In genomic region chr22:21943571-21944448, GRCh38 we compare ENCODE assay signal across 14 cellular contexts. TPM values are rescaled to one million over a fixed set of nuclear protein-coding genes. Genes with fewer than 3 reads are reported as not detected.
DNase-seq lines count a peak whose midpoint lies in the region; ATAC-seq and TF ChIP-seq lines count a peak whose summit lies in the region.
"Had no signal": no experiment of that assay in that cellular context is flagged by ENCODE, and none has a peak within 500 bp of the region (broad histone marks: within the 10 kb centered on the region; RNA-seq: fewer than 3 reads in every experiment).

No MANE protein-coding gene starts in this region.

- peaks cover 99% of the 10 kb centered on the region for H3K4me1 ChIP-seq in lower lobe of right lung
- H3K4me1 ChIP-seq in thoracic aorta (ENCODE audit: control insufficient read depth in 1 of 2, low read depth in 2 of 2) = peaks cover 30 to 51% of the 10 kb centered on the region in 2 donors

- CTCF ChIA-PET in activated CD8-positive, alpha-beta T cell treated with anti-CD3 and anti-CD28 coated beads, Interleukin-2, amount 10 ng/mL, durations not matched to agents 7 days and 5 days (lab: Charles Lee) = interaction anchor here (1.2 to 2.2 kb wide), 2 partner anchors 9 to 29 kb away, joined by 6 to 7 read pairs; partner anchors contain the start of gene PPM1F
- CTCF ChIA-PET in activated CD8-positive, alpha-beta T cell treated with anti-CD3 and anti-CD28 coated beads for 36 hours (lab: Charles Lee) = interaction anchor here (1.1 to 1.7 kb wide), 4 partner anchors 9 to 29 kb away, joined by 3 to 8 read pairs (median 6); partner anchors contain the start of gene PPM1F

- H3K4me3 ChIP-seq in lower lobe of right lung = no peak overlapping the region
- no peak overlapping the region for H3K4me3 ChIP-seq in thoracic aorta

- peak overlapping the region; percentile 33 for H3K27ac Mint-ChIP-seq in activated CD8-positive, alpha-beta T cell treated with anti-CD3 and anti-CD28 coated beads, Interleukin-2, amount 10 ng/mL, durations not matched to agents 7 days and 5 days
- H3K27ac Mint-ChIP-seq in activated CD8-positive, alpha-beta T cell treated with anti-CD3 and anti-CD28 coated beads for 36 hours = no peak overlapping the region
- H3K27ac Mint-ChIP-seq: type B pancreatic cell had no signal

- no peaks in the 10 kb centered on the region for H3K36me3 Mint-ChIP-seq in activated CD8-positive, alpha-beta T cell treated with anti-CD3 and anti-CD28 coated beads, Interleukin-2, amount 10 ng/mL, durations not matched to agents 7 days and 5 days (ENCODE audit: low read depth)
- peaks cover 7% of the 10 kb centered on the region for H3K36me3 Mint-ChIP-seq in activated CD8-positive, alpha-beta T cell treated with anti-CD3 and anti-CD28 coated beads for 36 hours (ENCODE audit: low read depth)

- H3K9me3 ChIP-seq in lower lobe of right lung = no peaks in the 10 kb centered on the region
- H3K9me3 ChIP-seq in thoracic aorta = no peaks in the 10 kb centered on the region

- no peaks in the 10 kb centered on the region for H3K9me3 Mint-ChIP-seq in activated CD8-positive, alpha-beta T cell treated with anti-CD3 and anti-CD28 coated beads, Interleukin-2, amount 10 ng/mL, durations not matched to agents 7 days and 5 days (ENCODE audit: insufficient read depth)
- H3K9me3 Mint-ChIP-seq in activated CD8-positive, alpha-beta T cell treated with anti-CD3 and anti-CD28 coated beads for 36 hours = no peaks in the 10 kb centered on the region
- H3K9me3 Mint-ChIP-seq: activated CD4-positive, alpha-beta memory T cell treated with anti-CD3 and anti-CD28 coated beads for 36 hours; naive B cell; type B pancreatic cell had no signal

- no peak for DNase-seq in activated CD8-positive, alpha-beta T cell treated with anti-CD3 and anti-CD28 coated beads, Interleukin-2, amount 10 ng/mL, durations not matched to agents 7 days and 5 days
- DNase-seq in activated CD8-positive, alpha-beta T cell treated with anti-CD3 and anti-CD28 coated beads for 36 hours = no peak
- DNase-seq in lower lobe of right lung (no peak), thoracic aorta (ENCODE audit: low spot score) (no peak), T-helper 2 cell (no peak)
- DNase-seq: activated CD4-positive, alpha-beta memory T cell treated with anti-CD3 and anti-CD28 coated beads for 36 hours; naive B cell; NCI-H226; T-helper 9 cell had no signal

- POLR2A ChIA-PET in activated CD8-positive, alpha-beta T cell treated with anti-CD3 and anti-CD28 coated beads, Interleukin-2, amount 10 ng/mL, durations not matched to agents 7 days and 5 days (lab: Charles Lee) = no interaction called here
- POLR2A ChIA-PET in activated CD8-positive, alpha-beta T cell treated with anti-CD3 and anti-CD28 coated beads for 36 hours (lab: Charles Lee) = interaction anchor here (0.9 to 1.0 kb wide), 2 partner anchors 10 to 81 kb away, joined by 3 read pairs; no protein-coding TSS in a partner anchor

- no peak overlapping the region for H3K4me3 Mint-ChIP-seq in activated CD8-positive, alpha-beta T cell treated with anti-CD3 and anti-CD28 coated beads, Interleukin-2, amount 10 ng/mL, durations not matched to agents 7 days and 5 days
- H3K4me3 Mint-ChIP-seq in activated CD8-positive, alpha-beta T cell treated with anti-CD3 and anti-CD28 coated beads for 36 hours = no peak overlapping the region
- H3K4me3 Mint-ChIP-seq: activated CD4-positive, alpha-beta memory T cell treated with anti-CD3 and anti-CD28 coated beads for 36 hours; type B pancreatic cell had no signal

- H3K27me3 Mint-ChIP-seq in activated CD8-positive, alpha-beta T cell treated with anti-CD3 and anti-CD28 coated beads, Interleukin-2, amount 10 ng/mL, durations not matched to agents 7 days and 5 days (ENCODE audit: low read depth) = no peaks in the 10 kb centered on the region
- no peaks in the 10 kb centered on the region for H3K27me3 Mint-ChIP-seq in activated CD8-positive, alpha-beta T cell treated with anti-CD3 and anti-CD28 coated beads for 36 hours
- H3K27me3 Mint-ChIP-seq: activated CD4-positive, alpha-beta memory T cell treated with anti-CD3 and anti-CD28 coated beads for 36 hours; naive B cell; type B pancreatic cell had no signal

- TF ChIP-seq CTCF in activated CD8-positive, alpha-beta T cell treated with anti-CD3 and anti-CD28 coated beads for 36 hours (IDR thresholded peaks at IDR 0.05) = no peak
- TF ChIP-seq CTCF in lower lobe of right lung (IDR thresholded peaks at IDR 0.05) = no peak
- TF ChIP-seq CTCF in thoracic aorta (IDR thresholded peaks at IDR 0.05) = no peak

- H3K36me3 ChIP-seq in lower lobe of right lung (peaks cover 33% of the 10 kb centered on the region), thoracic aorta (peaks cover 11% of the 10 kb centered on the region)

- intact Hi-C loops in activated CD8-positive, alpha-beta T cell treated with anti-CD3 and anti-CD28 coated beads for 36 hours (cut with micrococcal nuclease) = loop anchor here (10.0 kb wide), 1 partner anchor 209 kb away; the partner anchor contains the start of gene YPEL1
- intact Hi-C loops in lower lobe of right lung (cut with DNase I) = no loop called here

- ATAC-seq in activated CD8-positive, alpha-beta T cell treated with anti-CD3 and anti-CD28 coated beads, Interleukin-2, amount 10 ng/mL, durations not matched to agents 7 days and 5 days = no peak
- ATAC-seq in activated CD8-positive, alpha-beta T cell treated with anti-CD3 and anti-CD28 coated beads for 36 hours = no peak
- ATAC-seq in lower lobe of right lung = no peak
- no peak for ATAC-seq in thoracic aorta (ENCODE audit: insufficient number of reproducible peaks, low FRiP score, low read depth)
- no peak for ATAC-seq in HG02588 (IDR thresholded peaks at IDR 0.05; ENCODE audit: unreplicated experiment)
- no peak for ATAC-seq in GM19324 (IDR thresholded peaks at IDR 0.05; ENCODE audit: low FRiP score, unreplicated experiment)
- ATAC-seq: esophagus mucosa had no signal

- peaks cover 42% of the 10 kb centered on the region for H3K4me1 Mint-ChIP-seq in activated CD8-positive, alpha-beta T cell treated with anti-CD3 and anti-CD28 coated beads, Interleukin-2, amount 10 ng/mL, durations not matched to agents 7 days and 5 days (ENCODE audit: low read depth)
- H3K4me1 Mint-ChIP-seq in activated CD8-positive, alpha-beta T cell treated with anti-CD3 and anti-CD28 coated beads for 36 hours (ENCODE audit: low read depth) = peaks cover 27% of the 10 kb centered on the region

- H3K27ac ChIP-seq in angular gyrus (ENCODE audit: low read depth, low read length) (peak overlapping the region; percentile 87), lower lobe of right lung (peak overlapping the region; percentile 94), thoracic aorta (peak overlapping the region; percentile 60 to 64)

- no peaks in the 10 kb centered on the region for H3K27me3 ChIP-seq in lower lobe of right lung (ENCODE audit: low read depth)
- H3K27me3 ChIP-seq in thoracic aorta (replicated peaks; ENCODE audit: insufficient read depth) = no peaks in the 10 kb centered on the region

RNA-seq across cellular contexts. Expression of gene PPM1F, which starts 8.8 kb away (rescaled TPM):
- 10 to 100 TPM; 15.3 to 15.7 TPM for total RNA-seq in activated CD8-positive, alpha-beta T cell treated with anti-CD3 and anti-CD28 coated beads, Interleukin-2, amount 10 ng/mL, durations not matched to agents 7 days and 5 days
- 10 to 100 TPM; 18.2 to 18.8 TPM for total RNA-seq in activated CD8-positive, alpha-beta T cell treated with anti-CD3 and anti-CD28 coated beads for 36 hours
- total RNA-seq in lower lobe of right lung = 51.0 TPM
- total RNA-seq in thoracic aorta = 10 to 100 TPM; 37.0 to 45.9 TPM

RNA-seq across cellular contexts. Expression of gene TOP3B, which starts 38.8 kb away (rescaled TPM):
- 10 to 100 TPM; 47.3 to 49.9 TPM for total RNA-seq in activated CD8-positive, alpha-beta T cell treated with anti-CD3 and anti-CD28 coated beads, Interleukin-2, amount 10 ng/mL, durations not matched to agents 7 days and 5 days
- total RNA-seq in activated CD8-positive, alpha-beta T cell treated with anti-CD3 and anti-CD28 coated beads for 36 hours = 10 to 100 TPM; 33.6 to 34.0 TPM
- total RNA-seq in lower lobe of right lung (32.1 TPM), thoracic aorta (10 to 100 TPM; 26.0 to 40.4 TPM)
